ENCODE assay signal across 1 cellular context in the genomic region with DNA sequence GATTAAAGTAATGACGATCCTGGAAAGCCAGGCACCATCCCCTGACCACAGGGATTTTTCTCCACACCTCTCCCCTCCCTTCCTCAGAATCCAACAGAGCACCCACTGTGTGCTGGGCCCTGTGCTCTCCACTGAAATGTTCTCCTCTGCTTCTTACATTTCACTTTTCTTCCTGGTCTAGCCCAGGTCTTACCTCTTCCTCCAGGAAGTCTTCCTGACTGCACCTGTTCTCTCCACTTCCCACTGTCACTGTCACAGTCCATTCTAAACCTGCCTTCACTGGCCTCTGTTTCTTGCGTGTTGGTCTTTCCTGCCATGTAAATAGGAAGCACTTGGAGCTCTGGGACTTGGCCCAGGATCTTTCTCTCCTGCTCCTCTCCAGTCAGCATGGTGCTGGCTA.
TF ChIP-seq lines count a peak whose summit lies in the region.

No MANE protein-coding gene starts in this region.

TF ChIP-seq in HepG2, 621 proteins besides CTCF, POLR2A, EP300 and RAD21:
- TF ChIP-seq JDP2 (CRISPR knock-in tag; IDR thresholded peaks at IDR 0.05; ENCODE audit: borderline replicate concordance) = no peak
- no peak for TF ChIP-seq ZNF510 (CRISPR knock-in tag; IDR thresholded peaks at IDR 0.05; ENCODE audit: low read depth)
- peak; percentile 88 for TF ChIP-seq ZFP36 (IDR thresholded peaks at IDR 0.05; ENCODE audit: borderline replicate concordance, low read depth, low read length, partially characterized antibody)
- TF ChIP-seq ZNF883 (CRISPR knock-in tag; IDR thresholded peaks at IDR 0.05; ENCODE audit: not compliant biosample characterization) = no peak
- TF ChIP-seq, protein P1, sequence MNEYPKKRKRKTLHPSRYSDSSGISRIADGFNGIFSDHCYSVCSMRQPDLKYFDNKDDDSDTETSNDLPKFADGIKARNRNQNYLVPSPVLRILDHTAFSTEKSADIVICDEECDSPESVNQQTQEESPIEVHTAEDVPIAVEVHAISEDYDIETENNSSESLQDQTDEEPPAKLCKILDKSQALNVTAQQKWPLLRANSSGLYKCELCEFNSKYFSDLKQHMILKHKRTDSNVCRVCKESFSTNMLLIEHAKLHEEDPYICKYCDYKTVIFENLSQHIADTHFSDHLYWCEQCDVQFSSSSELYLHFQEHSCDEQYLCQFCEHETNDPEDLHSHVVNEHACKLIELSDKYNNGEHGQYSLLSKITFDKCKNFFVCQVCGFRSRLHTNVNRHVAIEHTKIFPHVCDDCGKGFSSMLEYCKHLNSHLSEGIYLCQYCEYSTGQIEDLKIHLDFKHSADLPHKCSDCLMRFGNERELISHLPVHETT (CRISPR knock-in tag; conservative IDR thresholded peaks at IDR 0.05) = no peak
